Comparison of ENCODE assay signal across 9 cellular contexts in genomic region chr7:45027774-45028114, GRCh38. TPM values are rescaled to one million over a fixed set of nuclear protein-coding genes. Genes with fewer than 3 reads are reported as not detected.
DNase-seq lines count a peak whose midpoint lies in the region; ATAC-seq and TF ChIP-seq lines count a peak whose summit lies in the region.
"Had no signal": no experiment of that assay in that cellular context is flagged by ENCODE, and none has a peak within 500 bp of the region (broad histone marks: within the 10 kb centered on the region; RNA-seq: fewer than 3 reads in every experiment).

No MANE protein-coding gene starts in this region.

- peak; percentile 20 for ATAC-seq in HG03521 (IDR thresholded peaks at IDR 0.05; ENCODE audit: unreplicated experiment)
- ATAC-seq in central memory CD8-positive, alpha-beta T cell (replicated peaks; ENCODE audit: extremely low read depth, poor library complexity, severe bottlenecking), result no peak

- H3K36me3 ChIP-seq in smooth muscle cell (ENCODE audit: low read depth), result no peaks in the 10 kb centered on the region

- peak overlapping the region; percentile 88 for H3K4me3 Mint-ChIP-seq in T-helper 2 cell treated with Interferon-gamma antibody and Interleukin-4, amounts not matched to agents 5 μg/mL and 100 μg/mL, for 36 hours
- peak overlapping the region; percentile 85 for H3K4me3 Mint-ChIP-seq in central memory CD8-positive, alpha-beta T cell

- H3K27me3 ChIP-seq in smooth muscle cell (ENCODE audit: low read depth), result no peaks in the 10 kb centered on the region

- H3K27ac Mint-ChIP-seq in T-helper 2 cell treated with Interferon-gamma antibody and Interleukin-4, amounts not matched to agents 5 μg/mL and 100 μg/mL, for 36 hours, result peak overlapping the region; percentile 87
- H3K27ac Mint-ChIP-seq in central memory CD8-positive, alpha-beta T cell (ENCODE audit: low read depth), result peak overlapping the region; percentile 85

- 98% methylated on average over 4 of the region's 4 CpGs for WGBS in smooth muscle cell (ENCODE audit: low lambda C conversion rate)

- no peaks in the 10 kb centered on the region for H3F3A ChIP-seq in smooth muscle cell (ENCODE audit: low read depth)

- no peaks in the 10 kb centered on the region for H3K27me3 Mint-ChIP-seq in T-helper 2 cell treated with Interferon-gamma antibody and Interleukin-4, amounts not matched to agents 5 μg/mL and 100 μg/mL, for 36 hours (ENCODE audit: low read depth)
- H3K27me3 Mint-ChIP-seq in central memory CD8-positive, alpha-beta T cell, result no peaks in the 10 kb centered on the region

- H3K27ac ChIP-seq in smooth muscle cell (ENCODE audit: low read depth), result peak overlapping the region; percentile 23
- H3K27ac ChIP-seq: 22Rv1 had no signal

- peaks cover 10% of the 10 kb centered on the region for H3K4me1 ChIP-seq in smooth muscle cell (ENCODE audit: low read depth)

- no peak for TF ChIP-seq CTCF in smooth muscle cell (IDR thresholded peaks at IDR 0.05; ENCODE audit: borderline replicate concordance, insufficient read depth, poor library complexity, severe bottlenecking)

- H3K9ac ChIP-seq in smooth muscle cell (ENCODE audit: low read depth), result no peak overlapping the region

- no peak overlapping the region for H2AFZ ChIP-seq in smooth muscle cell (ENCODE audit: low read depth)

- DNase-seq in T-helper 2 cell treated with Interferon-gamma antibody and Interleukin-4, amounts not matched to agents 5 μg/mL and 100 μg/mL, for 36 hours (ENCODE audit: low spot score), result no peak
- DNase-seq in T-helper 2 cell (no peak), smooth muscle cell (lab: John Stamatoyannopoulos, UW; ENCODE audit: unreplicated experiment) (no peak), dermis blood vessel endothelial cell (no peak), NCI-H345 treated with DMSO at 0.1 percent for 48 hours (lab: John Stamatoyannopoulos, UW; ENCODE audit: unreplicated experiment) (no peak), cerebellum (ENCODE audit: low spot score) (no peak)
- no peak for DNase-seq in central memory CD8-positive, alpha-beta T cell (ENCODE audit: low spot score in 2 of 2)

- H3K4me3 ChIP-seq in smooth muscle cell, result no peak overlapping the region

- H3K9me3 ChIP-seq in smooth muscle cell (replicated peaks; ENCODE audit: low read depth), result no peaks in the 10 kb centered on the region

- H3K4me1 Mint-ChIP-seq in T-helper 2 cell treated with Interferon-gamma antibody and Interleukin-4, amounts not matched to agents 5 μg/mL and 100 μg/mL, for 36 hours (ENCODE audit: low read depth), result peaks cover 60% of the 10 kb centered on the region
- H3K4me1 Mint-ChIP-seq in central memory CD8-positive, alpha-beta T cell, result peaks cover 61% of the 10 kb centered on the region

- H3K9me3 Mint-ChIP-seq in T-helper 2 cell treated with Interferon-gamma antibody and Interleukin-4, amounts not matched to agents 5 μg/mL and 100 μg/mL, for 36 hours, result peaks cover 8% of the 10 kb centered on the region
- H3K9me3 Mint-ChIP-seq in central memory CD8-positive, alpha-beta T cell, result no peaks in the 10 kb centered on the region

- peaks cover 71% of the 10 kb centered on the region for H4K20me1 ChIP-seq in smooth muscle cell (ENCODE audit: low read depth)

- peaks cover 70% of the 10 kb centered on the region for H3K36me3 Mint-ChIP-seq in T-helper 2 cell treated with Interferon-gamma antibody and Interleukin-4, amounts not matched to agents 5 μg/mL and 100 μg/mL, for 36 hours (ENCODE audit: low read depth)
- peaks cover 26% of the 10 kb centered on the region for H3K36me3 Mint-ChIP-seq in central memory CD8-positive, alpha-beta T cell (ENCODE audit: insufficient read depth)

- peaks cover 69% of the 10 kb centered on the region for H3K79me2 ChIP-seq in smooth muscle cell (ENCODE audit: low read depth)

- peak overlapping the region; percentile 64 for H3K4me2 ChIP-seq in smooth muscle cell

RNA-seq across cellular contexts. Expression of gene CCM2, which starts 27.7 kb away (rescaled TPM):
- 32.6 and 32.9 TPM in 2 replicates for total RNA-seq in smooth muscle cell
- 85.5 and 86.9 TPM in 2 replicates for polyA plus RNA-seq in smooth muscle cell
- 76.4 and 91.4 TPM in 2 replicates for total RNA-seq in dermis blood vessel endothelial cell
- total RNA-seq in cerebellum, result 18.8 TPM

RNA-seq across cellular contexts. Expression of gene MYO1G, which starts 48.9 kb away (rescaled TPM):
- total RNA-seq in smooth muscle cell, result 0.04 and 0.27 TPM in 2 replicates
- polyA plus RNA-seq in smooth muscle cell, result 0.31 TPM in 1 of 2 replicates, not detected in the other
- total RNA-seq in dermis blood vessel endothelial cell, result 0.09 and 0.17 TPM in 2 replicates
- total RNA-seq in cerebellum, result 0.54 TPM
